ENCODE assay signal across 12 cellular contexts in genomic region chr20:43460172-43460829, GRCh38. TPM values are rescaled to one million over a fixed set of nuclear protein-coding genes. Genes with fewer than 3 reads are reported as not detected.
DNase-seq lines count a peak whose midpoint lies in the region; ATAC-seq, FAIRE-seq and TF ChIP-seq lines count a peak whose summit lies in the region.
"Had no signal": no experiment of that assay in that cellular context is flagged by ENCODE, and none has a peak within 500 bp of the region (broad histone marks: within the 10 kb centered on the region; RNA-seq: fewer than 3 reads in every experiment).

No MANE protein-coding gene starts in this region.

- POLR2A ChIA-PET in A549 (lab: Yijun Ruan, JAX): no interaction called here
- POLR2A ChIA-PET in CD8-positive, alpha-beta T cell (lab: Charles Lee): no interaction called here
- POLR2A ChIA-PET in activated CD8-positive, alpha-beta T cell treated with anti-CD3 and anti-CD28 coated beads for 36 hours (lab: Charles Lee): interaction anchor here (1.0 to 1.7 kb wide), 3 partner anchors 11 to 131 kb away, joined by 3 to 5 read pairs (median 3); no protein-coding TSS in a partner anchor
- POLR2A ChIA-PET in HepG2 (lab: Yijun Ruan, JAX): interaction anchor here (1.6 kb wide), 1 partner anchor 15 kb away, joined by 3 read pairs; no protein-coding TSS in a partner anchor

- no peaks in the 10 kb centered on the region for H3K27me3 Mint-ChIP-seq in CD8-positive, alpha-beta T cell (ENCODE audit: low read depth)
- no peaks in the 10 kb centered on the region for H3K27me3 Mint-ChIP-seq in activated CD8-positive, alpha-beta T cell treated with anti-CD3 and anti-CD28 coated beads for 36 hours

- peaks cover 42% of the 10 kb centered on the region for H3K36me3 ChIP-seq in CD8-positive, alpha-beta T cell (ENCODE audit: insufficient read depth, low read length)
- H3K36me3 ChIP-seq in HepG2 (replicated peaks in 1 of 2; ENCODE audit: control insufficient read depth in 1 of 2, insufficient read depth in 2 of 2, low read length in 2 of 2): peaks cover 17 to 63% of the 10 kb centered on the region in 2 experiments

- no peak for TF ChIP-seq CTCF in A549 (IDR thresholded peaks at IDR 0.05)
- no peak for TF ChIP-seq CTCF in CD8-positive, alpha-beta T cell (IDR thresholded peaks at IDR 0.05)
- TF ChIP-seq CTCF in activated CD8-positive, alpha-beta T cell treated with anti-CD3 and anti-CD28 coated beads for 36 hours (IDR thresholded peaks at IDR 0.05): no peak
- TF ChIP-seq CTCF in HepG2 (CRISPR knock-in tag; IDR thresholded peaks at IDR 0.05): no peak

- in situ Hi-C loops in HepG2 (cut with HindIII; ENCODE audit: extremely low pct_ligation_motif_present, low pct_unique_long_range_greater_than_20kb): no loop called here

- H2AFZ ChIP-seq in HepG2 (ENCODE audit: low read length): no peak overlapping the region

- TF ChIP-seq POLR2A in A549 (IDR thresholded peaks at IDR 0.05; ENCODE audit: low read length): no peak
- peak; percentile 19 to 33; a peak in 1 of 4 replicates for TF ChIP-seq POLR2A in HepG2 (IDR thresholded peaks at IDR 0.05; ENCODE audit: insufficient read depth in 1 of 2, low read depth in 2 of 2, low read length in 2 of 2)

- peaks cover 53% of the 10 kb centered on the region for H3K4me1 Mint-ChIP-seq in CD8-positive, alpha-beta T cell (ENCODE audit: low read depth)
- H3K4me1 Mint-ChIP-seq in activated CD8-positive, alpha-beta T cell treated with anti-CD3 and anti-CD28 coated beads for 36 hours (ENCODE audit: low read depth): peaks cover 43% of the 10 kb centered on the region

- peaks cover 53% of the 10 kb centered on the region for H3K79me2 ChIP-seq in HepG2 (ENCODE audit: insufficient read depth, low read length)

- H3K4me1 ChIP-seq in A549 (peaks cover 18% of the 10 kb centered on the region; the same call in 2 of the 3 replicates), HepG2 (ENCODE audit: insufficient read depth, low read length) (peaks cover 55% of the 10 kb centered on the region)
- H3K4me1 ChIP-seq in CD8-positive, alpha-beta T cell (ENCODE audit: insufficient read depth, low read length): peaks cover 16% of the 10 kb centered on the region

- H3K4me3 Mint-ChIP-seq in CD8-positive, alpha-beta T cell: peak overlapping the region; percentile 39
- H3K4me3 Mint-ChIP-seq in activated CD8-positive, alpha-beta T cell treated with anti-CD3 and anti-CD28 coated beads for 36 hours: peak overlapping the region; percentile 93

- no peaks in the 10 kb centered on the region for H3K27me3 ChIP-seq in CD8-positive, alpha-beta T cell (ENCODE audit: insufficient read depth, low read length)
- no peaks in the 10 kb centered on the region; a peak in 1 of 5 replicates for H3K27me3 ChIP-seq in HepG2 (ENCODE audit: control insufficient read depth in 1 of 2, insufficient read depth in 2 of 2, low read length in 2 of 2)
- H3K27me3 ChIP-seq: BLaER1, esophagus muscularis mucosa had no signal

- no peaks in the 10 kb centered on the region for H3K9me3 Mint-ChIP-seq in CD8-positive, alpha-beta T cell
- H3K9me3 Mint-ChIP-seq in activated CD8-positive, alpha-beta T cell treated with anti-CD3 and anti-CD28 coated beads for 36 hours: no peaks in the 10 kb centered on the region

- 94% methylated on average over 23 of the region's 23 CpGs for WGBS in A549 (ENCODE audit: missing lambda C conversion rate)
- 97% methylated on average over 23 of the region's 23 CpGs for WGBS in HepG2 (ENCODE audit: low lambda C conversion rate)

- H4K20me1 ChIP-seq in HepG2 (ENCODE audit: insufficient read depth, low read length): peaks cover 65% of the 10 kb centered on the region

- H3K27ac Mint-ChIP-seq in CD8-positive, alpha-beta T cell: peak overlapping the region; percentile 38
- peak overlapping the region; percentile 68 for H3K27ac Mint-ChIP-seq in activated CD8-positive, alpha-beta T cell treated with anti-CD3 and anti-CD28 coated beads for 36 hours

- H3K9me3 ChIP-seq in A549 (no peaks in the 10 kb centered on the region), HepG2 (ENCODE audit: low read length) (no peaks in the 10 kb centered on the region)
- no peaks in the 10 kb centered on the region for H3K9me3 ChIP-seq in CD8-positive, alpha-beta T cell (ENCODE audit: low read length)
- H3K9me3 ChIP-seq: BLaER1, esophagus muscularis mucosa had no signal

- ATAC-seq in A549: no peak
- ATAC-seq in CD8-positive, alpha-beta T cell: no peak
- no peak for ATAC-seq in activated CD8-positive, alpha-beta T cell treated with anti-CD3 and anti-CD28 coated beads for 36 hours
- ATAC-seq in HepG2: no peak
- no peak for ATAC-seq in GM21367 (IDR thresholded peaks at IDR 0.05; ENCODE audit: unreplicated experiment)
- no peak for ATAC-seq in GM19455 (IDR thresholded peaks at IDR 0.05; ENCODE audit: unreplicated experiment)
- ATAC-seq in HG03045 (IDR thresholded peaks at IDR 0.05; ENCODE audit: unreplicated experiment): no peak

- no peak overlapping the region for H3K27ac ChIP-seq in A549
- H3K27ac ChIP-seq in CD8-positive, alpha-beta T cell (ENCODE audit: low read depth, low read length): no peak overlapping the region
- no peak overlapping the region for H3K27ac ChIP-seq in HepG2 (ENCODE audit: extremely low read length, insufficient read depth, low read length)
- H3K27ac ChIP-seq: BLaER1, esophagus muscularis mucosa had no signal

- intact Hi-C loops in CD8-positive, alpha-beta T cell (cut with DNase I, micrococcal nuclease): no loop called here
- intact Hi-C loops in activated CD8-positive, alpha-beta T cell treated with anti-CD3 and anti-CD28 coated beads for 36 hours (cut with micrococcal nuclease): no loop called here
- intact Hi-C loops in HepG2 (cut with micrococcal nuclease; ENCODE audit: unreplicated experiment): no loop called here

- H3K9ac ChIP-seq in HepG2 (ENCODE audit: insufficient read depth, low read depth, low read length): no peak overlapping the region
- H3K9ac ChIP-seq: BLaER1 had no signal

- H3K36me3 Mint-ChIP-seq in CD8-positive, alpha-beta T cell: peaks cover 71% of the 10 kb centered on the region
- H3K36me3 Mint-ChIP-seq in activated CD8-positive, alpha-beta T cell treated with anti-CD3 and anti-CD28 coated beads for 36 hours (ENCODE audit: low read depth): peaks cover 63% of the 10 kb centered on the region

- BruUV-seq in HepG2 (replicated peaks; lab: Mats Ljungman, UMichigan): no TSS peak

- TF ChIP-seq EP300 in A549 (IDR thresholded peaks at IDR 0.05): no peak
- TF ChIP-seq EP300 in HepG2 (IDR thresholded peaks at IDR 0.05; ENCODE audit: low read depth in 2 of 2, low read length in 2 of 2): no peak
- TF ChIP-seq EP300 in HepG2 (CRISPR knock-in tag; IDR thresholded peaks at IDR 0.05; ENCODE audit: borderline replicate concordance): no peak

- no peak for TF ChIP-seq RAD21 in A549 (conservative IDR thresholded peaks at IDR 0.05 in 1 of 2, IDR thresholded peaks at IDR 0.05 in 1 of 2)
- no peak for TF ChIP-seq RAD21 in HepG2 (CRISPR knock-in tag; IDR thresholded peaks at IDR 0.05)

- H3K4me3 ChIP-seq in A549: no peak overlapping the region
- H3K4me3 ChIP-seq in CD8-positive, alpha-beta T cell (ENCODE audit: low read depth, low read length): no peak overlapping the region
- no peak overlapping the region for H3K4me3 ChIP-seq in HepG2 (replicated peaks in 1 of 3; ENCODE audit: insufficient read depth in 1 of 3, low read depth in 2 of 3, low read length in 3 of 3)

- CTCF ChIA-PET in A549 (lab: Yijun Ruan, JAX): no interaction called here
- CTCF ChIA-PET in CD8-positive, alpha-beta T cell (lab: Charles Lee): no interaction called here
- CTCF ChIA-PET in activated CD8-positive, alpha-beta T cell treated with anti-CD3 and anti-CD28 coated beads for 36 hours (lab: Charles Lee): no interaction called here
- CTCF ChIA-PET in HepG2 (lab: Yijun Ruan, JAX; ENCODE audit: low intra/inter-chr PET ratio, low total read pairs): no interaction called here

- FAIRE-seq in A549 (lab: Jason Lieb, UNC): no peak
- FAIRE-seq in HepG2 (lab: Jason Lieb, UNC): no peak

- H3K4me2 ChIP-seq in A549 (peak overlapping the region; percentile 98; the same call in 2 of the 3 replicates), HepG2 (ENCODE audit: low read depth, low read length) (0 out of 2 replicates have a peak overlapping the region, but pooled peaks have one; percentile 2)

- no peak for DNase-seq in A549 (ENCODE audit: low read depth in 1 of 2, low spot score in 1 of 2)
- DNase-seq in CD8-positive, alpha-beta T cell: no peak
- no peak for DNase-seq in activated CD8-positive, alpha-beta T cell treated with anti-CD3 and anti-CD28 coated beads for 36 hours
- no peak for DNase-seq in HepG2 (ENCODE audit: low spot score)
- no peak for DNase-seq in NCI-H146 (lab: John Stamatoyannopoulos, UW)
- DNase-seq: GF-D8, naive B cell had no signal

RNA-seq across cellular contexts. Expression of gene SRSF6, which starts 2.6 kb away (rescaled TPM):
- polyA plus RNA-seq in A549 (2011; rRNA removed): 134 and 145 TPM in 2 replicates
- polyA plus RNA-seq in A549 (2012; cell fraction: cytosol; rRNA removed): 60.7 and 69.2 TPM in 2 replicates
- 76.8 and 121 TPM in 2 replicates for polyA plus RNA-seq in A549 (2012; cell fraction: nucleus; rRNA removed)
- 99.3 to 113 TPM (median 105 TPM) in 3 replicates for polyA plus RNA-seq in A549 (2017; fragmentation: RNase III; extraction: RNeasy Plus Mini Kit Qiagen cat#74134 plus additional on column Dnase treatment)
- polyA minus RNA-seq in A549 (2011; rRNA and poly(A)+ RNA removed): 82.7 and 84.3 TPM in 2 replicates
- 100 to 1,000 TPM; 361 to 363 TPM for total RNA-seq in CD8-positive, alpha-beta T cell
- total RNA-seq in activated CD8-positive, alpha-beta T cell treated with anti-CD3 and anti-CD28 coated beads for 36 hours: 100 to 1,000 TPM; 112 to 114 TPM
- 184 and 194 TPM in 2 replicates for total RNA-seq in HepG2 (2016; rRNA removed; fragmentation: Illumina TruSeq; extraction: Trizol)
- 15.0 and 16.0 TPM in 2 replicates for total RNA-seq in HepG2 (2016; cell fraction: cytosol; rRNA removed; fragmentation: Illumina TruSeq; extraction: Trizol; ENCODE audit: low read depth)
- total RNA-seq in HepG2 (2016; cell fraction: insoluble cytoplasmic fraction; rRNA removed; fragmentation: Illumina TruSeq; extraction: Trizol): 174 and 198 TPM in 2 replicates
- 47.5 and 54.5 TPM in 2 replicates for total RNA-seq in HepG2 (2016; cell fraction: membrane; rRNA removed; fragmentation: Illumina TruSeq; extraction: Trizol)
- total RNA-seq in HepG2 (2016; cell fraction: nucleus; rRNA removed; fragmentation: Illumina TruSeq; extraction: Trizol): 244 and 253 TPM in 2 replicates
- 151 and 156 TPM in 2 replicates for polyA plus RNA-seq in HepG2 (2011; rRNA removed)
- polyA plus RNA-seq in HepG2 (2011; cell fraction: cytosol; rRNA removed): 62.2 and 93.1 TPM in 2 replicates
- polyA plus RNA-seq in HepG2 (2011; cell fraction: nucleus; rRNA removed): 386 and 421 TPM in 2 replicates
- polyA plus RNA-seq in HepG2 (2012): 116 and 122 TPM in 2 replicates
- 13.9 and 17.6 TPM in 2 replicates for polyA plus RNA-seq in HepG2 (2016; cell fraction: cytosol; fragmentation: Illumina TruSeq; extraction: Trizol; ENCODE audit: low read depth)
- polyA plus RNA-seq in HepG2 (2016; cell fraction: insoluble cytoplasmic fraction; fragmentation: Illumina TruSeq; extraction: Trizol; ENCODE audit: low read depth): 195 and 211 TPM in 2 replicates
- polyA plus RNA-seq in HepG2 (2016; cell fraction: membrane; fragmentation: Illumina TruSeq; extraction: Trizol; ENCODE audit: low read depth): 30.9 and 36.1 TPM in 2 replicates
- 597 and 599 TPM in 2 replicates for polyA plus RNA-seq in HepG2 (2016; cell fraction: nucleus; fragmentation: Illumina TruSeq; extraction: Trizol; ENCODE audit: insufficient read depth, low read depth)
- polyA minus RNA-seq in HepG2 (2011; rRNA and poly(A)+ RNA removed; ENCODE audit: low replicate concordance): 66.2 and 97.9 TPM in 2 replicates
- polyA minus RNA-seq in HepG2 (2011; cell fraction: cytosol; rRNA and poly(A)+ RNA removed): 39.1 and 45.4 TPM in 2 replicates
- polyA minus RNA-seq in HepG2 (2011; cell fraction: nucleus; rRNA and poly(A)+ RNA removed): 358 and 382 TPM in 2 replicates

RNA-seq across cellular contexts. Expression of gene L3MBTL1, which starts 47.2 kb away (rescaled TPM):
- polyA plus RNA-seq in A549 (2011; rRNA removed) (2.5 and 3.6 TPM in 2 replicates), A549 (2017; fragmentation: RNase III; extraction: RNeasy Plus Mini Kit Qiagen cat#74134 plus additional on column Dnase treatment) (2.8 to 3.8 TPM (median 3.7 TPM) in 3 replicates), HepG2 (2011; rRNA removed) (17.8 and 23.8 TPM in 2 replicates)
- 2.3 and 2.6 TPM in 2 replicates for polyA plus RNA-seq in A549 (2012; cell fraction: cytosol; rRNA removed)
- 21.1 and 23.1 TPM in 2 replicates for polyA plus RNA-seq in A549 (2012; cell fraction: nucleus; rRNA removed)
- 3.9 and 4.5 TPM in 2 replicates for polyA minus RNA-seq in A549 (2011; rRNA and poly(A)+ RNA removed)
- 10 to 100 TPM; 11.8 to 12.8 TPM for total RNA-seq in CD8-positive, alpha-beta T cell
- total RNA-seq in activated CD8-positive, alpha-beta T cell treated with anti-CD3 and anti-CD28 coated beads for 36 hours: 1 to 10 TPM; 7.0 to 7.3 TPM
- total RNA-seq in HepG2 (2016; rRNA removed; fragmentation: Illumina TruSeq; extraction: Trizol): 2.4 and 9.0 TPM in 2 replicates
- 2.7 and 2.9 TPM in 2 replicates for total RNA-seq in HepG2 (2016; cell fraction: cytosol; rRNA removed; fragmentation: Illumina TruSeq; extraction: Trizol; ENCODE audit: low read depth)
- 1.7 and 8.3 TPM in 2 replicates for total RNA-seq in HepG2 (2016; cell fraction: insoluble cytoplasmic fraction; rRNA removed; fragmentation: Illumina TruSeq; extraction: Trizol)
- 1.8 and 3.0 TPM in 2 replicates for total RNA-seq in HepG2 (2016; cell fraction: membrane; rRNA removed; fragmentation: Illumina TruSeq; extraction: Trizol)
- total RNA-seq in HepG2 (2016; cell fraction: nucleus; rRNA removed; fragmentation: Illumina TruSeq; extraction: Trizol): 19.0 and 22.4 TPM in 2 replicates
- 2.3 and 3.0 TPM in 2 replicates for polyA plus RNA-seq in HepG2 (2011; cell fraction: cytosol; rRNA removed)
- polyA plus RNA-seq in HepG2 (2011; cell fraction: nucleus; rRNA removed): 165 and 173 TPM in 2 replicates
- polyA plus RNA-seq in HepG2 (2012): 11.7 and 15.2 TPM in 2 replicates
- 0.17 and 0.46 TPM in 2 replicates for polyA plus RNA-seq in HepG2 (2016; cell fraction: cytosol; fragmentation: Illumina TruSeq; extraction: Trizol; ENCODE audit: low read depth)
- polyA plus RNA-seq in HepG2 (2016; cell fraction: insoluble cytoplasmic fraction; fragmentation: Illumina TruSeq; extraction: Trizol; ENCODE audit: low read depth): 1.1 and 1.9 TPM in 2 replicates
- 0.76 and 0.97 TPM in 2 replicates for polyA plus RNA-seq in HepG2 (2016; cell fraction: membrane; fragmentation: Illumina TruSeq; extraction: Trizol; ENCODE audit: low read depth)
- polyA plus RNA-seq in HepG2 (2016; cell fraction: nucleus; fragmentation: Illumina TruSeq; extraction: Trizol; ENCODE audit: insufficient read depth, low read depth): 27.6 and 31.6 TPM in 2 replicates
- 21.5 and 30.3 TPM in 2 replicates for polyA minus RNA-seq in HepG2 (2011; rRNA and poly(A)+ RNA removed; ENCODE audit: low replicate concordance)
- 2.5 TPM in 2 replicates for polyA minus RNA-seq in HepG2 (2011; cell fraction: cytosol; rRNA and poly(A)+ RNA removed)
- polyA minus RNA-seq in HepG2 (2011; cell fraction: nucleus; rRNA and poly(A)+ RNA removed): 70.9 and 90.3 TPM in 2 replicates

Comparison
In these comparisons a context has a peak if more than half of its experiments do, and no peak if none do; other contexts are left out.
1. POLR2A ChIA-PET loops: an anchor here in activated CD8-positive, alpha-beta T cell treated with anti-CD3 and anti-CD28 coated beads for 36 hours (1.0 to 1.7 kb wide) and HepG2 (1.6 kb wide); none called in A549 and CD8-positive, alpha-beta T cell.
2. Of the 38 proteins assayed by ChIP-seq in both HepG2 and A549: peak only in HepG2: POLR2A and POLR2AphosphoS2; only in A549: none; in both: none; in neither: 36.